Comparison of ENCODE assay signal across 1 cellular context in the genomic region with DNA sequence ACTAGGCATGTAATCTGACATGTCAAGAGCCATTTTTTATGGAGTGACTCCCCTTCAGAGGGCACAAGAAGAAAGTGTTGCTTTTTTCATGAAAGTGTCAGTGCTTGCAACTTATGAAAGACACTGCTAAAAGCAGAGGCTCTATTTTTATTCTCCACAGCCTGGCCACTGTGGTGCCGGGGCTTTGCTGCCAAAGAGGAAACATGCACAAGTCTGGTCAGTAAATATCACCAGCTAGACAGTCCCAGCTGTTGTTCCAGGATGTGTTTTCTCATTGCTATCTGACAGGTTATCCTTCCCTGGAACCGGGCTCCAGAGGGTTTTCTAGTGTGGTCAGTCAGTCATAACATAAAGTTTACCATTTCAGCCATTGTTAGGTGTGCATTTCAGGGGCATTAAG.
TF ChIP-seq lines count a peak whose summit lies in the region.

No MANE protein-coding gene starts in this region.

TF ChIP-seq in HepG2, 621 proteins besides CTCF, POLR2A, EP300 and RAD21 (continued from another document):
- TF ChIP-seq BCLAF1 (IDR thresholded peaks at IDR 0.05) (no peak), RBFOX2 (IDR thresholded peaks at IDR 0.05; ENCODE audit: low read depth, low read length) (no peak)
